In genomic region chr6:123715243-123715863, GRCh38 we compare ENCODE assay signal across 9 cellular contexts.
DNase-seq lines count a peak whose midpoint lies in the region; ATAC-seq, FAIRE-seq and TF ChIP-seq lines count a peak whose summit lies in the region.
"Had no signal": no experiment of that assay in that cellular context is flagged by ENCODE, and none has a peak within 500 bp of the region (broad histone marks: within the 10 kb centered on the region; RNA-seq: fewer than 3 reads in every experiment).

No MANE protein-coding gene starts in this region.

- H3K9me3 ChIP-seq in DND-41 (ENCODE audit: insufficient read depth, low read length, severe bottlenecking) (no peaks in the 10 kb centered on the region), WERI-Rb-1 (ENCODE audit: severe bottlenecking) (no peaks in the 10 kb centered on the region)

- H3K27me3 ChIP-seq in DND-41 (ENCODE audit: insufficient read depth, low read length, poor library complexity) (no peaks in the 10 kb centered on the region), WERI-Rb-1 (ENCODE audit: insufficient read depth, low read depth, severe bottlenecking) (no peaks in the 10 kb centered on the region)

- no peak overlapping the region for H3K9ac ChIP-seq in DND-41 (ENCODE audit: low read depth, low read length)

- no peak overlapping the region for H3K27ac ChIP-seq in DND-41 (ENCODE audit: low read length)
- H3K27ac ChIP-seq in WERI-Rb-1, result no peak overlapping the region

- no peaks in the 10 kb centered on the region for H3K4me1 Mint-ChIP-seq in activated CD4-positive, alpha-beta memory T cell treated with anti-CD3 and anti-CD28 coated beads for 36 hours (ENCODE audit: low read depth)

- H3K4me3 ChIP-seq in DND-41 (ENCODE audit: low read depth in 1 of 2, low read length in 2 of 2), result no peak overlapping the region
- no peak overlapping the region for H3K4me3 ChIP-seq in NB4 (ENCODE audit: low read depth, low read length)
- no peak overlapping the region for H3K4me3 ChIP-seq in WERI-Rb-1 (ENCODE audit: low read depth, low read length)

- DNase-seq in DND-41, result no peak
- peak; percentile 54 for DNase-seq in NB4 (ENCODE audit: low read depth)
- peak; percentile 22 for DNase-seq in WERI-Rb-1
- DNase-seq in inferior parietal cortex (ENCODE audit: extremely low spot score), result peak; percentile 53
- DNase-seq in activated CD4-positive, alpha-beta memory T cell treated with anti-CD3 and anti-CD28 coated beads for 36 hours, result no peak
- no peak for DNase-seq in frontal cortex (ENCODE audit: low spot score in 2 of 2)

- no peaks in the 10 kb centered on the region for H3K36me3 Mint-ChIP-seq in activated CD4-positive, alpha-beta memory T cell treated with anti-CD3 and anti-CD28 coated beads for 36 hours

- H2AFZ ChIP-seq in DND-41 (ENCODE audit: low read depth, low read length), result no peak overlapping the region

- FAIRE-seq in frontal cortex (lab: Jason Lieb, UNC), result no peak
- FAIRE-seq: keratinocyte had no signal

- no peaks in the 10 kb centered on the region for H4K20me1 ChIP-seq in DND-41 (ENCODE audit: insufficient read depth, low read length)

- H3K4me2 ChIP-seq in DND-41 (ENCODE audit: insufficient read depth, low read length), result no peak overlapping the region

- TF ChIP-seq CTCF in DND-41 (IDR thresholded peaks at IDR 0.05; ENCODE audit: borderline replicate concordance, extremely low read depth, low read length, poor library complexity, severe bottlenecking), result peak; percentile 61
- TF ChIP-seq CTCF in NB4 (IDR thresholded peaks at IDR 0.05; ENCODE audit: low read depth, low read length), result peak; percentile 54
- 0 out of 2 replicates have a peak, but pooled peaks have one; percentile 9 for TF ChIP-seq CTCF in WERI-Rb-1 (IDR thresholded peaks at IDR 0.05; ENCODE audit: low read depth, low read length)

- no peak overlapping the region for H3K27ac Mint-ChIP-seq in activated CD4-positive, alpha-beta memory T cell treated with anti-CD3 and anti-CD28 coated beads for 36 hours

- H3K4me1 ChIP-seq in DND-41 (ENCODE audit: insufficient read depth, low read length), result no peaks in the 10 kb centered on the region

- TF ChIP-seq POLR2A in NB4 (IDR thresholded peaks at IDR 0.05; ENCODE audit: extremely low read depth, insufficient read length), result no peak

- intact Hi-C loops in activated CD4-positive, alpha-beta memory T cell treated with anti-CD3 and anti-CD28 coated beads for 36 hours (cut with micrococcal nuclease), result loop anchor here (1.0 kb wide), 1 partner anchor 299 kb away; no protein-coding TSS in a partner anchor

- no peaks in the 10 kb centered on the region for H3K36me3 ChIP-seq in DND-41 (ENCODE audit: insufficient read depth, low read length)
- H3K36me3 ChIP-seq in WERI-Rb-1, result no peaks in the 10 kb centered on the region

- CTCF ChIA-PET in activated CD4-positive, alpha-beta memory T cell treated with anti-CD3 and anti-CD28 coated beads for 36 hours (lab: Charles Lee), result interaction anchor here (0.9 to 2.5 kb wide), 4 partner anchors 298 to 846 kb away, joined by 3 to 11 read pairs (median 3); no protein-coding TSS in a partner anchor

- POLR2A ChIA-PET in activated CD4-positive, alpha-beta memory T cell treated with anti-CD3 and anti-CD28 coated beads for 36 hours (lab: Charles Lee), result no interaction called here

- no peak overlapping the region for H3K4me3 Mint-ChIP-seq in activated CD4-positive, alpha-beta memory T cell treated with anti-CD3 and anti-CD28 coated beads for 36 hours

- H3K9me3 Mint-ChIP-seq in activated CD4-positive, alpha-beta memory T cell treated with anti-CD3 and anti-CD28 coated beads for 36 hours, result no peaks in the 10 kb centered on the region

- H3K27me3 Mint-ChIP-seq in activated CD4-positive, alpha-beta memory T cell treated with anti-CD3 and anti-CD28 coated beads for 36 hours, result no peaks in the 10 kb centered on the region

- ATAC-seq in DND-41 (ENCODE audit: insufficient read depth, low read depth) (no peak), GM21786 (IDR thresholded peaks at IDR 0.05; ENCODE audit: unreplicated experiment) (peak; percentile 78), GM18519 (IDR thresholded peaks at IDR 0.05; ENCODE audit: low FRiP score, unreplicated experiment) (no peak)

- H3K79me2 ChIP-seq in DND-41 (ENCODE audit: insufficient read depth, low read length), result no peaks in the 10 kb centered on the region

Comparison
In these comparisons a context has a peak if more than half of its experiments do, and no peak if none do; other contexts are left out.
1. DNase-seq: peak in NB4 (single experiment), WERI-Rb-1 (single experiment) and inferior parietal cortex (single experiment); none in DND-41 (single experiment), activated CD4-positive, alpha-beta memory T cell treated with anti-CD3 and anti-CD28 coated beads for 36 hours (single experiment) and frontal cortex (0 of 2).
2. CTCF ChIP-seq: peak in every context shown above with its lines; median percentile 61 in DND-41; 54 in NB4; 9 in WERI-Rb-1.